1 cellular context compared by ENCODE assay signal in the genomic region with DNA sequence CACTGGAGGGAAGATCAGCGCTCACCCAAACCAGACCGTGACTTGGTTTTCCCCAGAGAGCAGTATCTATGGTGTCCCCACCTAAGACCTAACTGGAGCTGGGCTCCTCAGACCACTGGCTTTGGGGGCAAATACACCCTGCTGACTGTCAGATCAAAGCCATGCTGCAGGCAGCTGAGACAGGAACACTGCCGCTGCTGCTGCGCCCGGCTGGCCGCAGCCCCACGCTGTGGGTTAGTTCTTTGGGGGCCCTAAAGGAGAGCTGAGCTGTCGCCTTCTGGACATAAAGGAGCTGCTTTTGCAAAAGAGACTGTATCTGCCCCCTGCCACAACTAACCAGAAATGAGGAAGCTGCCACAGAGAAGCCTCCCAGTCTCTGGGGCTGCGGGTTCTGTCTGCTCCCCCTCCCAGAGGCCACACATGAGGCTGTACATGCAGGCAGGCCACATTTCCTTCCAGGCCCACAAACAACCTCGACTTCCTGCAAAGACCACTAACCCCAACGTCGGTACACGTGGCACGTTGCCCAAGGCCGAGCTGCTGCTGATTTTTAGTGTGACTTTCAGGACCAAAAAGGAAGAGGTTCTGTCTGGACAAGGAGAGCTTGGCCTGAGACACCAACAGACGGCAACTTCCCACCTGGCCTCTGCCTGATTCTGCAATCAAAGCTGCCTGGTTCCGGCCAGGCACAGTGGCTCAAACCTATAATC.
A peak's percentile ranks its signal among the peaks of the same experiment; 100 is the strongest.
TF ChIP-seq lines count a peak whose summit lies in the region.

No MANE protein-coding gene starts in this region.

TF ChIP-seq in GM12878, 131 proteins besides CTCF, POLR2A, EP300 and RAD21 (continued from another document and continues in another):
- TF ChIP-seq, protein P1, sequence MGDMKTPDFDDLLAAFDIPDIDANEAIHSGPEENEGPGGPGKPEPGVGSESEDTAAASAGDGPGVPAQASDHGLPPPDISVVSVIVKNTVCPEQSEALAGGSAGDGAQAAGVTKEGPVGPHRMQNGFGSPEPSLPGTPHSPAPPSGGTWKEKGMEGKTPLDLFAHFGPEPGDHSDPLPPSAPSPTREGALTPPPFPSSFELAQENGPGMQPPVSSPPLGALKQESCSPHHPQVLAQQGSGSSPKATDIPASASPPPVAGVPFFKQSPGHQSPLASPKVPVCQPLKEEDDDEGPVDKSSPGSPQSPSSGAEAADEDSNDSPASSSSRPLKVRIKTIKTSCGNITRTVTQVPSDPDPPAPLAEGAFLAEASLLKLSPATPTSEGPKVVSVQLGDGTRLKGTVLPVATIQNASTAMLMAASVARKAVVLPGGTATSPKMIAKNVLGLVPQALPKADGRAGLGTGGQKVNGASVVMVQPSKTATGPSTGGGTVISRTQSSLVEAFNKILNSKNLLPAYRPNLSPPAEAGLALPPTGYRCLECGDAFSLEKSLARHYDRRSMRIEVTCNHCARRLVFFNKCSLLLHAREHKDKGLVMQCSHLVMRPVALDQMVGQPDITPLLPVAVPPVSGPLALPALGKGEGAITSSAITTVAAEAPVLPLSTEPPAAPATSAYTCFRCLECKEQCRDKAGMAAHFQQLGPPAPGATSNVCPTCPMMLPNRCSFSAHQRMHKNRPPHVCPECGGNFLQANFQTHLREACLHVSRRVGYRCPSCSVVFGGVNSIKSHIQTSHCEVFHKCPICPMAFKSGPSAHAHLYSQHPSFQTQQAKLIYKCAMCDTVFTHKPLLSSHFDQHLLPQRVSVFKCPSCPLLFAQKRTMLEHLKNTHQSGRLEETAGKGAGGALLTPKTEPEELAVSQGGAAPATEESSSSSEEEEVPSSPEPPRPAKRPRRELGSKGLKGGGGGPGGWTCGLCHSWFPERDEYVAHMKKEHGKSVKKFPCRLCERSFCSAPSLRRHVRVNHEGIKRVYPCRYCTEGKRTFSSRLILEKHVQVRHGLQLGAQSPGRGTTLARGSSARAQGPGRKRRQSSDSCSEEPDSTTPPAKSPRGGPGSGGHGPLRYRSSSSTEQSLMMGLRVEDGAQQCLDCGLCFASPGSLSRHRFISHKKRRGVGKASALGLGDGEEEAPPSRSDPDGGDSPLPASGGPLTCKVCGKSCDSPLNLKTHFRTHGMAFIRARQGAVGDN (IDR thresholded peaks at IDR 0.05), result peak; percentile 99
- TF ChIP-seq, protein P2, sequence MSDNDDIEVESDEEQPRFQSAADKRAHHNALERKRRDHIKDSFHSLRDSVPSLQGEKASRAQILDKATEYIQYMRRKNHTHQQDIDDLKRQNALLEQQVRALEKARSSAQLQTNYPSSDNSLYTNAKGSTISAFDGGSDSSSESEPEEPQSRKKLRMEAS (IDR thresholded peaks at IDR 0.05; ENCODE audit: low read depth, low read length), result peak; percentile 94
- TF ChIP-seq WRNIP1 (IDR thresholded peaks at IDR 0.05; ENCODE audit: borderline replicate concordance, low read depth, low read length) (no peak), JUNB (IDR thresholded peaks at IDR 0.05) (no peak), SPI1 (IDR thresholded peaks at IDR 0.05; ENCODE audit: borderline replicate concordance, insufficient read depth, low read depth, low read length) (peak; percentile 82), POLR2AphosphoS5 (IDR thresholded peaks at IDR 0.05; ENCODE audit: low read length) (peak; percentile 70), IRF4 (IDR thresholded peaks at IDR 0.05; ENCODE audit: low read depth, low read length) (peak; percentile 39; the same call in 1 of the 2 replicates), ZNF622 (IDR thresholded peaks at IDR 0.05) (no peak), KAT2A (conservative IDR thresholded peaks at IDR 0.05; ENCODE audit: control insufficient read depth, low read depth, low read length) (no peak), BHLHE40 (IDR thresholded peaks at IDR 0.05; ENCODE audit: borderline replicate concordance in 1 of 2, low read depth in 2 of 2, low read length in 1 of 2) (peak; percentile 93 to 94), ZNF24 (IDR thresholded peaks at IDR 0.05) (no peak), FOS (IDR thresholded peaks at IDR 0.05; ENCODE audit: borderline replicate concordance, extremely low read depth, insufficient read length) (no peak), EED (IDR thresholded peaks at IDR 0.05; ENCODE audit: low read depth) (peak; percentile 87), PAX5 (IDR thresholded peaks at IDR 0.05; ENCODE audit: borderline replicate concordance, low read depth, low read length) (peak; percentile 76), LARP7 (IDR thresholded peaks at IDR 0.05) (no peak), DPF2 (IDR thresholded peaks at IDR 0.05) (peak; percentile 61), NBN (IDR thresholded peaks at IDR 0.05) (peak; percentile 88), JUND (IDR thresholded peaks at IDR 0.05; ENCODE audit: low read depth, low read length) (no peak), ZNF217 (IDR thresholded peaks at IDR 0.05) (no peak; the same call in 1 of the 2 replicates), CBX5 (IDR thresholded peaks at IDR 0.05; ENCODE audit: low read depth) (peak; percentile 28; the same call in 1 of the 2 replicates), ZNF207 (IDR thresholded peaks at IDR 0.05; ENCODE audit: borderline replicate concordance) (no peak), KDM1A (IDR thresholded peaks at IDR 0.05; ENCODE audit: borderline replicate concordance) (no peak), HCFC1 (IDR thresholded peaks at IDR 0.05; ENCODE audit: low read length) (no peak; the same call in 1 of the 2 replicates), YBX1 (IDR thresholded peaks at IDR 0.05) (no peak), RBBP5 (conservative IDR thresholded peaks at IDR 0.05) (peak; percentile 83; the same call in 1 of the 2 replicates), MYB (IDR thresholded peaks at IDR 0.05; ENCODE audit: borderline replicate concordance, low read depth, low read length) (no peak), TAF1 (IDR thresholded peaks at IDR 0.05; ENCODE audit: borderline replicate concordance, low read depth, low read length) (no peak), STAT3 (IDR thresholded peaks at IDR 0.05; ENCODE audit: low read depth, low read length) (no peak), POU2F2 (IDR thresholded peaks at IDR 0.05; ENCODE audit: borderline replicate concordance, low read depth, low read length) (peak; percentile 72; the same call in 2 of the 3 replicates), SRF (IDR thresholded peaks at IDR 0.05; ENCODE audit: low read depth in 2 of 2, low read length in 2 of 2) (no peak), RFX5 (IDR thresholded peaks at IDR 0.05; ENCODE audit: low read depth, low read length) (no peak), FOXM1 (IDR thresholded peaks at IDR 0.05; ENCODE audit: low read depth, low read length) (no peak), ZNF384 (IDR thresholded peaks at IDR 0.05; ENCODE audit: borderline replicate concordance, low read depth, low read length) (no peak; the same call in 1 of the 2 replicates), NR2C1 (IDR thresholded peaks at IDR 0.05) (no peak)
- TF ChIP-seq, protein P3, sequence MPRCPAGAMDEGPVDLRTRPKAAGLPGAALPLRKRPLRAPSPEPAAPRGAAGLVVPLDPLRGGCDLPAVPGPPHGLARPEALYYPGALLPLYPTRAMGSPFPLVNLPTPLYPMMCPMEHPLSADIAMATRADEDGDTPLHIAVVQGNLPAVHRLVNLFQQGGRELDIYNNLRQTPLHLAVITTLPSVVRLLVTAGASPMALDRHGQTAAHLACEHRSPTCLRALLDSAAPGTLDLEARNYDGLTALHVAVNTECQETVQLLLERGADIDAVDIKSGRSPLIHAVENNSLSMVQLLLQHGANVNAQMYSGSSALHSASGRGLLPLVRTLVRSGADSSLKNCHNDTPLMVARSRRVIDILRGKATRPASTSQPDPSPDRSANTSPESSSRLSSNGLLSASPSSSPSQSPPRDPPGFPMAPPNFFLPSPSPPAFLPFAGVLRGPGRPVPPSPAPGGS (IDR thresholded peaks at IDR 0.05; ENCODE audit: borderline replicate concordance, insufficient read depth, low read depth, low read length, poor library complexity, severe bottlenecking), result peak; percentile 26
- TF ChIP-seq, protein P4, sequence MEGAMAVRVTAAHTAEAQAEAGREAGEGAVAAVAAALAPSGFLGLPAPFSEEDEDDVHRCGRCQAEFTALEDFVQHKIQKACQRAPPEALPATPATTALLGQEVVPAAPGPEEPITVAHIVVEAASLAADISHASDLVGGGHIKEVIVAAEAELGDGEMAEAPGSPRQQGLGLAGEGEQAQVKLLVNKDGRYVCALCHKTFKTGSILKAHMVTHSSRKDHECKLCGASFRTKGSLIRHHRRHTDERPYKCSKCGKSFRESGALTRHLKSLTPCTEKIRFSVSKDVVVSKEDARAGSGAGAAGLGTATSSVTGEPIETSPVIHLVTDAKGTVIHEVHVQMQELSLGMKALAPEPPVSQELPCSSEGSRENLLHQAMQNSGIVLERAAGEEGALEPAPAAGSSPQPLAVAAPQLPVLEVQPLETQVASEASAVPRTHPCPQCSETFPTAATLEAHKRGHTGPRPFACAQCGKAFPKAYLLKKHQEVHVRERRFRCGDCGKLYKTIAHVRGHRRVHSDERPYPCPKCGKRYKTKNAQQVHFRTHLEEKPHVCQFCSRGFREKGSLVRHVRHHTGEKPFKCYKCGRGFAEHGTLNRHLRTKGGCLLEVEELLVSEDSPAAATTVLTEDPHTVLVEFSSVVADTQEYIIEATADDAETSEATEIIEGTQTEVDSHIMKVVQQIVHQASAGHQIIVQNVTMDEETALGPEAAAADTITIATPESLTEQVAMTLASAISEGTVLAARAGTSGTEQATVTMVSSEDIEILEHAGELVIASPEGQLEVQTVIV (IDR thresholded peaks at IDR 0.05; ENCODE audit: borderline replicate concordance, partially characterized antibody), result peak; percentile 11
- TF ChIP-seq, protein P5, sequence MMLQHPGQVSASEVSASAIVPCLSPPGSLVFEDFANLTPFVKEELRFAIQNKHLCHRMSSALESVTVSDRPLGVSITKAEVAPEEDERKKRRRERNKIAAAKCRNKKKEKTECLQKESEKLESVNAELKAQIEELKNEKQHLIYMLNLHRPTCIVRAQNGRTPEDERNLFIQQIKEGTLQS (IDR thresholded peaks at IDR 0.05; ENCODE audit: borderline replicate concordance, extremely low read depth, low read depth, low read length), result no peak
- TF ChIP-seq, protein P6, sequence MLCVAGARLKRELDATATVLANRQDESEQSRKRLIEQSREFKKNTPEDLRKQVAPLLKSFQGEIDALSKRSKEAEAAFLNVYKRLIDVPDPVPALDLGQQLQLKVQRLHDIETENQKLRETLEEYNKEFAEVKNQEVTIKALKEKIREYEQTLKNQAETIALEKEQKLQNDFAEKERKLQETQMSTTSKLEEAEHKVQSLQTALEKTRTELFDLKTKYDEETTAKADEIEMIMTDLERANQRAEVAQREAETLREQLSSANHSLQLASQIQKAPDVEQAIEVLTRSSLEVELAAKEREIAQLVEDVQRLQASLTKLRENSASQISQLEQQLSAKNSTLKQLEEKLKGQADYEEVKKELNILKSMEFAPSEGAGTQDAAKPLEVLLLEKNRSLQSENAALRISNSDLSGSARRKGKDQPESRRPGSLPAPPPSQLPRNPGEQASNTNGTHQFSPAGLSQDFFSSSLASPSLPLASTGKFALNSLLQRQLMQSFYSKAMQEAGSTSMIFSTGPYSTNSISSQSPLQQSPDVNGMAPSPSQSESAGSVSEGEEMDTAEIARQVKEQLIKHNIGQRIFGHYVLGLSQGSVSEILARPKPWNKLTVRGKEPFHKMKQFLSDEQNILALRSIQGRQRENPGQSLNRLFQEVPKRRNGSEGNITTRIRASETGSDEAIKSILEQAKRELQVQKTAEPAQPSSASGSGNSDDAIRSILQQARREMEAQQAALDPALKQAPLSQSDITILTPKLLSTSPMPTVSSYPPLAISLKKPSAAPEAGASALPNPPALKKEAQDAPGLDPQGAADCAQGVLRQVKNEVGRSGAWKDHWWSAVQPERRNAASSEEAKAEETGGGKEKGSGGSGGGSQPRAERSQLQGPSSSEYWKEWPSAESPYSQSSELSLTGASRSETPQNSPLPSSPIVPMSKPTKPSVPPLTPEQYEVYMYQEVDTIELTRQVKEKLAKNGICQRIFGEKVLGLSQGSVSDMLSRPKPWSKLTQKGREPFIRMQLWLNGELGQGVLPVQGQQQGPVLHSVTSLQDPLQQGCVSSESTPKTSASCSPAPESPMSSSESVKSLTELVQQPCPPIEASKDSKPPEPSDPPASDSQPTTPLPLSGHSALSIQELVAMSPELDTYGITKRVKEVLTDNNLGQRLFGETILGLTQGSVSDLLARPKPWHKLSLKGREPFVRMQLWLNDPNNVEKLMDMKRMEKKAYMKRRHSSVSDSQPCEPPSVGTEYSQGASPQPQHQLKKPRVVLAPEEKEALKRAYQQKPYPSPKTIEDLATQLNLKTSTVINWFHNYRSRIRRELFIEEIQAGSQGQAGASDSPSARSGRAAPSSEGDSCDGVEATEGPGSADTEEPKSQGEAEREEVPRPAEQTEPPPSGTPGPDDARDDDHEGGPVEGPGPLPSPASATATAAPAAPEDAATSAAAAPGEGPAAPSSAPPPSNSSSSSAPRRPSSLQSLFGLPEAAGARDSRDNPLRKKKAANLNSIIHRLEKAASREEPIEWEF (IDR thresholded peaks at IDR 0.05; ENCODE audit: insufficient replicate concordance, low read depth, low read length), result no peak
- TF ChIP-seq, protein P7, sequence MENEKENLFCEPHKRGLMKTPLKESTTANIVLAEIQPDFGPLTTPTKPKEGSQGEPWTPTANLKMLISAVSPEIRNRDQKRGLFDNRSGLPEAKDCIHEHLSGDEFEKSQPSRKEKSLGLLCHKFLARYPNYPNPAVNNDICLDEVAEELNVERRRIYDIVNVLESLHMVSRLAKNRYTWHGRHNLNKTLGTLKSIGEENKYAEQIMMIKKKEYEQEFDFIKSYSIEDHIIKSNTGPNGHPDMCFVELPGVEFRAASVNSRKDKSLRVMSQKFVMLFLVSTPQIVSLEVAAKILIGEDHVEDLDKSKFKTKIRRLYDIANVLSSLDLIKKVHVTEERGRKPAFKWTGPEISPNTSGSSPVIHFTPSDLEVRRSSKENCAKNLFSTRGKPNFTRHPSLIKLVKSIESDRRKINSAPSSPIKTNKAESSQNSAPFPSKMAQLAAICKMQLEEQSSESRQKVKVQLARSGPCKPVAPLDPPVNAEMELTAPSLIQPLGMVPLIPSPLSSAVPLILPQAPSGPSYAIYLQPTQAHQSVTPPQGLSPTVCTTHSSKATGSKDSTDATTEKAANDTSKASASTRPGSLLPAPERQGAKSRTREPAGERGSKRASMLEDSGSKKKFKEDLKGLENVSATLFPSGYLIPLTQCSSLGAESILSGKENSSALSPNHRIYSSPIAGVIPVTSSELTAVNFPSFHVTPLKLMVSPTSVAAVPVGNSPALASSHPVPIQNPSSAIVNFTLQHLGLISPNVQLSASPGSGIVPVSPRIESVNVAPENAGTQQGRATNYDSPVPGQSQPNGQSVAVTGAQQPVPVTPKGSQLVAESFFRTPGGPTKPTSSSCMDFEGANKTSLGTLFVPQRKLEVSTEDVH (IDR thresholded peaks at IDR 0.05; ENCODE audit: low read depth, partially characterized antibody), result no peak
- TF ChIP-seq, protein P8, sequence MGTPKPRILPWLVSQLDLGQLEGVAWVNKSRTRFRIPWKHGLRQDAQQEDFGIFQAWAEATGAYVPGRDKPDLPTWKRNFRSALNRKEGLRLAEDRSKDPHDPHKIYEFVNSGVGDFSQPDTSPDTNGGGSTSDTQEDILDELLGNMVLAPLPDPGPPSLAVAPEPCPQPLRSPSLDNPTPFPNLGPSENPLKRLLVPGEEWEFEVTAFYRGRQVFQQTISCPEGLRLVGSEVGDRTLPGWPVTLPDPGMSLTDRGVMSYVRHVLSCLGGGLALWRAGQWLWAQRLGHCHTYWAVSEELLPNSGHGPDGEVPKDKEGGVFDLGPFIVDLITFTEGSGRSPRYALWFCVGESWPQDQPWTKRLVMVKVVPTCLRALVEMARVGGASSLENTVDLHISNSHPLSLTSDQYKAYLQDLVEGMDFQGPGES (IDR thresholded peaks at IDR 0.05), result no peak
- TF ChIP-seq, protein P9, sequence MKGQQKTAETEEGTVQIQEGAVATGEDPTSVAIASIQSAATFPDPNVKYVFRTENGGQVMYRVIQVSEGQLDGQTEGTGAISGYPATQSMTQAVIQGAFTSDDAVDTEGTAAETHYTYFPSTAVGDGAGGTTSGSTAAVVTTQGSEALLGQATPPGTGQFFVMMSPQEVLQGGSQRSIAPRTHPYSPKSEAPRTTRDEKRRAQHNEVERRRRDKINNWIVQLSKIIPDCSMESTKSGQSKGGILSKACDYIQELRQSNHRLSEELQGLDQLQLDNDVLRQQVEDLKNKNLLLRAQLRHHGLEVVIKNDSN (IDR thresholded peaks at IDR 0.05; ENCODE audit: borderline replicate concordance, extremely low read length, insufficient read depth, low read depth, low read length), result peak; percentile 43
